9 cellular contexts compared by ENCODE assay signal in genomic region chr19:41367848-41368301, GRCh38. TPM values are rescaled to one million over a fixed set of nuclear protein-coding genes. Genes with fewer than 3 reads are reported as not detected.
DNase-seq lines count a peak whose midpoint lies in the region; FAIRE-seq and TF ChIP-seq lines count a peak whose summit lies in the region.
"Had no signal": no experiment of that assay in that cellular context is flagged by ENCODE, and none has a peak within 500 bp of the region (broad histone marks: within the 10 kb centered on the region; RNA-seq: fewer than 3 reads in every experiment).

No MANE protein-coding gene starts in this region.

- H3K4me1 Mint-ChIP-seq in brain, result peaks cover 35% of the 10 kb centered on the region
- H3K4me1 Mint-ChIP-seq in neural crest cell, result peaks cover 20% of the 10 kb centered on the region
- H3K4me1 Mint-ChIP-seq in activated CD4-positive, alpha-beta T cell treated with anti-CD3 and anti-CD28 coated beads, Interleukin-2, amount 10 ng/mL, durations not matched to agents 7 days and 5 days, result peaks cover 30% of the 10 kb centered on the region

- H3K4me3 Mint-ChIP-seq in brain (peak overlapping the region in 1 of 5 experiments; percentile 28), neural crest cell (peak overlapping the region; percentile 16)
- H3K4me3 Mint-ChIP-seq in activated CD4-positive, alpha-beta T cell treated with anti-CD3 and anti-CD28 coated beads, Interleukin-2, amount 10 ng/mL, durations not matched to agents 7 days and 5 days, result no peak overlapping the region

- FAIRE-seq in urothelium cell line (lab: Jason Lieb, UNC), result no peak

- no peak for TF ChIP-seq CTCF in brain (conservative IDR thresholded peaks at IDR 0.05)
- no peak for TF ChIP-seq CTCF in neural crest cell (conservative IDR thresholded peaks at IDR 0.05)

- CTCF ChIA-PET in activated CD4-positive, alpha-beta T cell treated with anti-CD3 and anti-CD28 coated beads, Interleukin-2, amount 10 ng/mL, durations not matched to agents 7 days and 5 days (lab: Charles Lee), result interaction anchor here (0.6 to 0.7 kb wide), 4 partner anchors 11 to 164 kb away, joined by 3 to 5 read pairs (median 4); no protein-coding TSS in a partner anchor

- H3K36me3 Mint-ChIP-seq in brain (peaks cover 14% of the 10 kb centered on the region), neural crest cell (ENCODE audit: low read depth) (peaks cover 6% of the 10 kb centered on the region)
- peaks cover 3% of the 10 kb centered on the region for H3K36me3 Mint-ChIP-seq in activated CD4-positive, alpha-beta T cell treated with anti-CD3 and anti-CD28 coated beads, Interleukin-2, amount 10 ng/mL, durations not matched to agents 7 days and 5 days (ENCODE audit: low read depth)

- H3K27ac Mint-ChIP-seq in brain (peak overlapping the region in 3 of 5 experiments; percentile 30 to 71 (median 34)), neural crest cell (ENCODE audit: unreplicated experiment) (no peak overlapping the region)
- H3K27ac Mint-ChIP-seq in activated CD4-positive, alpha-beta T cell treated with anti-CD3 and anti-CD28 coated beads, Interleukin-2, amount 10 ng/mL, durations not matched to agents 7 days and 5 days, result no peak overlapping the region

- H3K9me3 Mint-ChIP-seq in brain, result peaks cover 0 to 3% (median 0%) of the 10 kb centered on the region in 5 experiments
- H3K9me3 Mint-ChIP-seq in neural crest cell, result no peaks in the 10 kb centered on the region
- H3K9me3 Mint-ChIP-seq in activated CD4-positive, alpha-beta T cell treated with anti-CD3 and anti-CD28 coated beads, Interleukin-2, amount 10 ng/mL, durations not matched to agents 7 days and 5 days, result no peaks in the 10 kb centered on the region

- H3K27me3 Mint-ChIP-seq in brain (peaks cover 6% of the 10 kb centered on the region), neural crest cell (ENCODE audit: low read depth) (no peaks in the 10 kb centered on the region)
- H3K27me3 Mint-ChIP-seq in activated CD4-positive, alpha-beta T cell treated with anti-CD3 and anti-CD28 coated beads, Interleukin-2, amount 10 ng/mL, durations not matched to agents 7 days and 5 days, result no peaks in the 10 kb centered on the region

- POLR2A ChIA-PET in activated CD4-positive, alpha-beta T cell treated with anti-CD3 and anti-CD28 coated beads, Interleukin-2, amount 10 ng/mL, durations not matched to agents 7 days and 5 days (lab: Charles Lee), result interaction anchor here (0.6 kb wide), 1 partner anchor 32 kb away, joined by 5 read pairs; no protein-coding TSS in a partner anchor

- DNase-seq in Daoy (ENCODE audit: low read depth) (peak; percentile 80), LHCN-M2 (ENCODE audit: low read depth) (peak; percentile 72), neural crest cell (ENCODE audit: low read depth, low spot score) (no peak), urothelium cell line (ENCODE audit: low spot score) (no peak), SHP77 (lab: John Stamatoyannopoulos, UW) (no peak)
- no peak for DNase-seq in activated effector memory CD4-positive, alpha-beta T cell treated with Interleukin-2 at 50 U/mL for 16 hours
- DNase-seq in activated CD4-positive, alpha-beta T cell treated with anti-CD3 and anti-CD28 coated beads, Interleukin-2, amount 10 ng/mL, durations not matched to agents 7 days and 5 days, result no peak
- DNase-seq: stimulated activated naive CD4-positive, alpha-beta T cell treated with Interleukin-2 at 50 U/mL for 16 hours had no signal

RNA-seq across cellular contexts. Expression of gene B9D2, which starts 3.9 kb away (rescaled TPM):
- total RNA-seq in Daoy (2014; rRNA removed; shearing (Covaris generic)), result 4.9 and 14.8 TPM in 2 replicates
- total RNA-seq in LHCN-M2 (2014; rRNA removed), result 3.7 and 5.3 TPM in 2 replicates
- polyA plus RNA-seq in LHCN-M2 (2012), result 8.8 TPM
- polyA plus RNA-seq in brain (ENCODE audit: insufficient read depth, low read depth, low replicate concordance), result 11.8 TPM
- 11.7 and 13.8 TPM in 2 replicates for total RNA-seq in neural crest cell
- 10 to 100 TPM; 11.6 to 11.7 TPM for total RNA-seq in activated CD4-positive, alpha-beta T cell treated with anti-CD3 and anti-CD28 coated beads, Interleukin-2, amount 10 ng/mL, durations not matched to agents 7 days and 5 days

RNA-seq across cellular contexts. Expression of gene TMEM91, which starts 8.5 kb away (rescaled TPM):
- total RNA-seq in Daoy (2014; rRNA removed; shearing (Covaris generic)), result 1.6 and 1.7 TPM in 2 replicates
- total RNA-seq in LHCN-M2 (2014; rRNA removed), result 1.2 and 3.5 TPM in 2 replicates
- 1.3 TPM for polyA plus RNA-seq in LHCN-M2 (2012)
- 8.6 TPM for polyA plus RNA-seq in brain (ENCODE audit: insufficient read depth, low read depth, low replicate concordance)
- total RNA-seq in neural crest cell, result 6.6 and 7.8 TPM in 2 replicates
- 1 to 10 TPM; 5.4 to 5.6 TPM for total RNA-seq in activated CD4-positive, alpha-beta T cell treated with anti-CD3 and anti-CD28 coated beads, Interleukin-2, amount 10 ng/mL, durations not matched to agents 7 days and 5 days

RNA-seq across cellular contexts. Expression of gene TGFB1, which starts 14.2 kb away (rescaled TPM):
- 9.1 and 35.6 TPM in 2 replicates for total RNA-seq in Daoy (2014; rRNA removed; shearing (Covaris generic))
- 11.6 and 11.7 TPM in 2 replicates for total RNA-seq in LHCN-M2 (2014; rRNA removed)
- 36.1 TPM for polyA plus RNA-seq in LHCN-M2 (2012)
- polyA plus RNA-seq in brain (ENCODE audit: insufficient read depth, low read depth, low replicate concordance), result 11.2 TPM
- total RNA-seq in neural crest cell, result 2.2 and 3.1 TPM in 2 replicates
- 100 to 1,000 TPM; 194 TPM for total RNA-seq in activated CD4-positive, alpha-beta T cell treated with anti-CD3 and anti-CD28 coated beads, Interleukin-2, amount 10 ng/mL, durations not matched to agents 7 days and 5 days

RNA-seq across cellular contexts. Expression of gene EXOSC5, which starts 29.3 kb away (rescaled TPM):
- total RNA-seq in Daoy (2014; rRNA removed; shearing (Covaris generic)), result 74.3 and 90.0 TPM in 2 replicates
- 28.6 and 33.0 TPM in 2 replicates for total RNA-seq in LHCN-M2 (2014; rRNA removed)
- 15.4 TPM for polyA plus RNA-seq in LHCN-M2 (2012)
- 46.6 TPM for polyA plus RNA-seq in brain (ENCODE audit: insufficient read depth, low read depth, low replicate concordance)
- 16.8 and 20.3 TPM in 2 replicates for total RNA-seq in neural crest cell
- total RNA-seq in activated CD4-positive, alpha-beta T cell treated with anti-CD3 and anti-CD28 coated beads, Interleukin-2, amount 10 ng/mL, durations not matched to agents 7 days and 5 days, result 10 to 100 TPM; 21.1 to 26.9 TPM

RNA-seq across cellular contexts. Expression of gene BCKDHA, which starts 29.7 kb away (rescaled TPM):
- total RNA-seq in Daoy (2014; rRNA removed; shearing (Covaris generic)), result 37.2 and 41.4 TPM in 2 replicates
- total RNA-seq in LHCN-M2 (2014; rRNA removed), result 38.6 and 45.5 TPM in 2 replicates
- 37.0 TPM for polyA plus RNA-seq in LHCN-M2 (2012)
- 53.0 TPM for polyA plus RNA-seq in brain (ENCODE audit: insufficient read depth, low read depth, low replicate concordance)
- 6.8 and 10.3 TPM in 2 replicates for total RNA-seq in neural crest cell
- 10 to 100 TPM; 12.7 TPM for total RNA-seq in activated CD4-positive, alpha-beta T cell treated with anti-CD3 and anti-CD28 coated beads, Interleukin-2, amount 10 ng/mL, durations not matched to agents 7 days and 5 days

Comparison
In these comparisons a context has a peak if more than half of its experiments do, and no peak if none do; other contexts are left out.
1. DNase-seq: peak in Daoy (single experiment) and LHCN-M2 (single experiment); none in neural crest cell (single experiment), activated effector memory CD4-positive, alpha-beta T cell treated with Interleukin-2 at 50 U/mL for 16 hours (single experiment), urothelium cell line (single experiment), activated CD4-positive, alpha-beta T cell treated with anti-CD3 and anti-CD28 coated beads, Interleukin-2, amount 10 ng/mL, durations not matched to agents 7 days and 5 days (single experiment) and SHP77 (0 of 2).
2. H3K27ac Mint-ChIP-seq: peak in brain (3 of 5); none in neural crest cell (single experiment) and activated CD4-positive, alpha-beta T cell treated with anti-CD3 and anti-CD28 coated beads, Interleukin-2, amount 10 ng/mL, durations not matched to agents 7 days and 5 days (single experiment).